ENCODE assay signal across 11 cellular contexts in genomic region chr7:72183835-72184234, GRCh38.
A peak's percentile ranks its signal among the peaks of the same experiment; 100 is the strongest.
DNase-seq lines count a peak whose midpoint lies in the region; ATAC-seq and TF ChIP-seq lines count a peak whose summit lies in the region.
"Had no signal": no experiment of that assay in that cellular context is flagged by ENCODE, and none has a peak within 500 bp of the region (broad histone marks: within the 10 kb centered on the region; RNA-seq: fewer than 3 reads in every experiment).

No MANE protein-coding gene starts in this region.

- ATAC-seq in SK-N-SH treated with all-trans-retinoic acid at 6 μM for 48 hours (no peak), GM18870 (IDR thresholded peaks at IDR 0.05; ENCODE audit: unreplicated experiment) (no peak), HG03342 (IDR thresholded peaks at IDR 0.05; ENCODE audit: unreplicated experiment) (no peak)

- intact Hi-C loops in adrenal gland (cut with DNase I), result no loop called here

- H4K20me1 ChIP-seq in SK-N-SH (ENCODE audit: insufficient read depth) (no peaks in the 10 kb centered on the region), KMS-11 (ENCODE audit: insufficient read depth) (no peaks in the 10 kb centered on the region), osteoblast (ENCODE audit: insufficient read depth, low read length) (no peaks in the 10 kb centered on the region)

- peak; percentile 43 for TF ChIP-seq RAD21 in SK-N-SH (IDR thresholded peaks at IDR 0.05; ENCODE audit: low read length)

- H3K27me3 ChIP-seq in SK-N-SH (ENCODE audit: insufficient read depth), result no peaks in the 10 kb centered on the region
- H3K27me3 ChIP-seq in KMS-11 (ENCODE audit: insufficient read depth, low read depth), result no peaks in the 10 kb centered on the region
- no peaks in the 10 kb centered on the region for H3K27me3 ChIP-seq in adrenal gland
- no peaks in the 10 kb centered on the region for H3K27me3 ChIP-seq in osteoblast (ENCODE audit: insufficient read depth, low read length)

- H3K9ac ChIP-seq in SK-N-SH, result no peak overlapping the region
- H3K9ac ChIP-seq in KMS-11, result no peak overlapping the region

- WGBS in SK-N-SH (ENCODE audit: low lambda C conversion rate), result 43% methylated on average over 9 of the region's 9 CpGs
- WGBS in adrenal gland, 4 donors, result 79 to 86% (median 82%) methylated on average over 9 of the region's 9 CpGs

- H2AFZ ChIP-seq in SK-N-SH (ENCODE audit: low read depth), result no peak overlapping the region
- H2AFZ ChIP-seq in KMS-11 (ENCODE audit: low read depth), result no peak overlapping the region
- H2AFZ ChIP-seq in osteoblast (ENCODE audit: low read length), result no peak overlapping the region

- POLR2A ChIA-PET in SK-N-SH (lab: Yijun Ruan, JAX), result no interaction called here

- CTCF ChIA-PET in SK-N-SH (lab: Yijun Ruan, JAX), result interaction anchor here (0.6 to 1.4 kb wide), 2 partner anchors 14 to 22 kb away, joined by 3 to 4 read pairs; no protein-coding TSS in a partner anchor

- no peaks in the 10 kb centered on the region for H3F3A ChIP-seq in SK-N-SH (replicated peaks; ENCODE audit: insufficient read depth)

- H3K9me2 ChIP-seq in SK-N-SH, result no peaks in the 10 kb centered on the region

- no peak for TF ChIP-seq POLR2A in adrenal gland (IDR thresholded peaks at IDR 0.05)

- H3K4me3 ChIP-seq in SK-N-SH (ENCODE audit: low read depth in 2 of 2, low read length in 1 of 2) (no peak overlapping the region), KMS-11 (IDR thresholded peaks at IDR 0.05; ENCODE audit: insufficient read depth, low read depth, low read length) (no peak overlapping the region), adrenal gland (no peak overlapping the region), osteoblast (ENCODE audit: insufficient read depth, low read length) (no peak overlapping the region)

- H3K4me1 ChIP-seq in SK-N-SH (ENCODE audit: control insufficient read depth in 1 of 2, insufficient read depth in 2 of 2, low read depth in 1 of 2, low read length in 1 of 2) (no peaks in the 10 kb centered on the region), KMS-11 (ENCODE audit: low read depth, poor library complexity, severe bottlenecking) (no peaks in the 10 kb centered on the region), adrenal gland (replicated peaks in 1 of 2) (no peaks in the 10 kb centered on the region), osteoblast (ENCODE audit: insufficient read depth, low read length) (no peaks in the 10 kb centered on the region)

- no peak for TF ChIP-seq EP300 in SK-N-SH (IDR thresholded peaks at IDR 0.05; ENCODE audit: borderline replicate concordance in 1 of 2, low read depth in 1 of 2, low read length in 1 of 2)

- DNase-seq in SK-N-SH (peak; percentile 4), adrenal gland (peak in 2 of 7 donors; percentile 5 to 31), osteoblast (ENCODE audit: insufficient read length, low spot score, missing footprints) (no peak), NCI-H2196 (lab: John Stamatoyannopoulos, UW; ENCODE audit: unreplicated experiment) (no peak)
- DNase-seq: activated B cell treated with CpG ODN at 0.5 μM for 24 hours; NCI-H187 treated with DMSO at 0.1 percent for 48 hours; stimulated activated CD4-positive, alpha-beta T cell treated with anti-CD3 and anti-CD28 coated beads, Interleukin-4, amount 100 ng/mL, for 4 hours had no signal

- H3K4me2 ChIP-seq in SK-N-SH (no peak overlapping the region), KMS-11 (no peak overlapping the region), osteoblast (ENCODE audit: insufficient read depth, low read length) (no peak overlapping the region)

- no peak overlapping the region for H3K27ac ChIP-seq in SK-N-SH (ENCODE audit: low read depth in 2 of 2, low read length in 1 of 2)
- H3K27ac ChIP-seq in KMS-11, result no peak overlapping the region
- no peak overlapping the region for H3K27ac ChIP-seq in adrenal gland
- H3K27ac ChIP-seq in osteoblast (ENCODE audit: low read depth, low read length), result no peak overlapping the region

- H3K79me2 ChIP-seq in SK-N-SH (ENCODE audit: insufficient read depth), result no peaks in the 10 kb centered on the region
- H3K79me2 ChIP-seq in KMS-11 (ENCODE audit: insufficient read depth, low read depth), result no peaks in the 10 kb centered on the region
- no peaks in the 10 kb centered on the region for H3K79me2 ChIP-seq in osteoblast (ENCODE audit: insufficient read depth, low read length)

- H3K36me3 ChIP-seq in SK-N-SH (replicated peaks in 1 of 2; ENCODE audit: control insufficient read depth in 1 of 2, insufficient read depth in 2 of 2, low read length in 1 of 2) (no peaks in the 10 kb centered on the region), KMS-11 (ENCODE audit: insufficient read depth) (no peaks in the 10 kb centered on the region), adrenal gland (replicated peaks in 1 of 2) (no peaks in the 10 kb centered on the region), osteoblast (ENCODE audit: insufficient read depth, low read length) (no peaks in the 10 kb centered on the region)

- no peaks in the 10 kb centered on the region for H3K9me3 ChIP-seq in SK-N-SH
- H3K9me3 ChIP-seq in adrenal gland (replicated peaks in 1 of 3), result no peaks in the 10 kb centered on the region
- H3K9me3 ChIP-seq in osteoblast (ENCODE audit: low read depth, low read length), result no peaks in the 10 kb centered on the region

- TF ChIP-seq CTCF in SK-N-SH (IDR thresholded peaks at IDR 0.05) (peak; percentile 60), KMS-11 (conservative IDR thresholded peaks at IDR 0.05; ENCODE audit: low read depth, low read length) (peak; percentile 61), adrenal gland (IDR thresholded peaks at IDR 0.05) (peak; percentile 14 to 44 (median 33)), osteoblast (IDR thresholded peaks at IDR 0.05; ENCODE audit: extremely low read depth, low read depth, low read length) (peak; percentile 8)

TF ChIP-seq in SK-N-SH, 30 proteins besides CTCF, POLR2A, EP300 and RAD21:
- TF ChIP-seq NRF1 (IDR thresholded peaks at IDR 0.05; ENCODE audit: low read depth, low read length) (no peak), SMC3 (IDR thresholded peaks at IDR 0.05; ENCODE audit: low read depth, low read length) (peak; percentile 25)

TF ChIP-seq in SK-N-SH treated with all-trans-retinoic acid at 6 μM for 48 hours, 23 proteins besides CTCF, POLR2A, EP300 and RAD21:
- TF ChIP-seq PPARA (CRISPR knock-in tag; IDR thresholded peaks at IDR 0.05; ENCODE audit: borderline replicate concordance), result no peak
- no peak for TF ChIP-seq ZNF70 (CRISPR knock-in tag; IDR thresholded peaks at IDR 0.05)
- TF ChIP-seq CSDC2 (CRISPR knock-in tag; IDR thresholded peaks at IDR 0.05), result no peak
- TF ChIP-seq ZNF8 (CRISPR knock-in tag; IDR thresholded peaks at IDR 0.05), result no peak
- TF ChIP-seq TOX (CRISPR knock-in tag; IDR thresholded peaks at IDR 0.05; ENCODE audit: borderline replicate concordance), result no peak
- no peak for TF ChIP-seq ZFP3 (CRISPR knock-in tag; IDR thresholded peaks at IDR 0.05)
- TF ChIP-seq PATZ1 (CRISPR knock-in tag; IDR thresholded peaks at IDR 0.05; ENCODE audit: borderline replicate concordance), result no peak
- no peak for TF ChIP-seq CREB5 (CRISPR knock-in tag; IDR thresholded peaks at IDR 0.05; ENCODE audit: low read depth)

Comparison
In these comparisons a context has a peak if more than half of its experiments do, and no peak if none do; other contexts are left out.
1. CTCF ChIP-seq: peak in every context shown above with its lines; median percentile 61 in KMS-11; 60 in SK-N-SH; 33 in adrenal gland; 8 in osteoblast.